Comparison of ENCODE assay signal across 1 cellular context in genomic region chr15:90716976-90717821, GRCh38.
TF ChIP-seq lines count a peak whose summit lies in the region.

Gene BLM, plus strand, starts transcription at chr15:90717346. Its CDS starts 30,047 bp downstream, at chr15:90747393.

TF ChIP-seq in K562, 482 proteins besides CTCF, POLR2A, EP300 and RAD21 (continued from another document and continues in another):
- TF ChIP-seq AFF1 (IDR thresholded peaks at IDR 0.05; ENCODE audit: low read depth in 1 of 2, partially characterized antibody in 2 of 2): no peak
- 0 out of 2 replicates have a peak, but pooled peaks have one; percentile 24 for TF ChIP-seq RFX5 (IDR thresholded peaks at IDR 0.05; ENCODE audit: low read depth, low read length)
- TF ChIP-seq ZNF507 (tag; conservative IDR thresholded peaks at IDR 0.05): no peak
- TF ChIP-seq ZC3H8 (IDR thresholded peaks at IDR 0.05): no peak
- TF ChIP-seq BCLAF1 (IDR thresholded peaks at IDR 0.05; ENCODE audit: borderline replicate concordance in 1 of 2, control insufficient read depth in 1 of 2, low read depth in 2 of 2, low read length in 1 of 2): no peak
- TF ChIP-seq ZBTB26 (CRISPR knock-in tag; IDR thresholded peaks at IDR 0.05): no peak
- TF ChIP-seq BDP1 (IDR thresholded peaks at IDR 0.05; ENCODE audit: insufficient read depth, insufficient read length): no peak
- no peak for TF ChIP-seq YY1 (IDR thresholded peaks at IDR 0.05; ENCODE audit: borderline replicate concordance in 1 of 3, control insufficient read depth in 1 of 3, extremely low read depth in 1 of 3, insufficient read depth in 3 of 3, insufficient read length in 1 of 3, insufficient replicate concordance in 2 of 3, low read depth in 1 of 3, low read length in 2 of 3)
- no peak for TF ChIP-seq RERE (CRISPR knock-in tag; IDR thresholded peaks at IDR 0.05; ENCODE audit: borderline replicate concordance)
- TF ChIP-seq TEAD2 (tag; IDR thresholded peaks at IDR 0.05): no peak
- peak in 1 of 2 experiments; percentile 79; a peak in 2 of 4 replicates for TF ChIP-seq SIN3A (IDR thresholded peaks at IDR 0.05; ENCODE audit: borderline replicate concordance in 2 of 2, control insufficient read depth in 1 of 2, low read depth in 2 of 2, low read length in 2 of 2)
- peak in 1 of 2 experiments; percentile 64; a peak in 2 of 4 replicates for TF ChIP-seq ETV6 (IDR thresholded peaks at IDR 0.05; ENCODE audit: borderline replicate concordance in 1 of 2, low read depth in 2 of 2, low read length in 1 of 2)
- no peak for TF ChIP-seq ETV6 (CRISPR knock-in tag; IDR thresholded peaks at IDR 0.05; ENCODE audit: borderline replicate concordance)
- TF ChIP-seq ZNF586 (CRISPR knock-in tag; conservative IDR thresholded peaks at IDR 0.05): no peak
- peak; percentile 78 for TF ChIP-seq NFIC (IDR thresholded peaks at IDR 0.05)
- no peak for TF ChIP-seq ZNF318 (IDR thresholded peaks at IDR 0.05; ENCODE audit: borderline replicate concordance in 1 of 2, low read depth in 1 of 2)
- TF ChIP-seq TRIM25 (IDR thresholded peaks at IDR 0.05; ENCODE audit: borderline replicate concordance): no peak
- TF ChIP-seq HNRNPUL1 (IDR thresholded peaks at IDR 0.05; ENCODE audit: low read length): no peak
- TF ChIP-seq THAP7 (CRISPR knock-in tag; IDR thresholded peaks at IDR 0.05): no peak
- TF ChIP-seq ZNF395 (CRISPR knock-in tag; IDR thresholded peaks at IDR 0.05): peak; percentile 82; the same call in 1 of the 2 replicates
- TF ChIP-seq ZSCAN32 (CRISPR knock-in tag; IDR thresholded peaks at IDR 0.05): 0 out of 2 replicates have a peak, but pooled peaks have one; percentile 11
